In the genomic region with DNA sequence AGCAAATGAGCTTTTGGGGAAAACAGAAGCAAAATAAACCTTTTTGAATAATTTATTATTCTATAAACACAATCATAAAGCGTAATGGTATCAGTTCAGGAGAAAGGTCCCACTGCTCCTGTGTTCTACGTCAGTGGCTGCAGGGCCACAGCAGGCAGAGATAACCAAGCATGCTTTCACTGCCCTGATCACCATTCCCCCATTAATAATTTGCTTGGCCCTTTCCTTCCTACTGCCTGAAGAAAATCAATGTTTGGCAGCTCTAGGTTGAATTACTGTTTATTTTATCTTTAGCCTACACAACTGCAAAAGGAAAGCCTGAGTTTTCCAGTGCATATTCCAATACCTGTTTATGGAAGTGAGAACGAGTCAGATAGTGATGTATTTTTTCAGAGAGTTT, we compare ENCODE assay signal across 20 cellular contexts.
DNase-seq lines count a peak whose midpoint lies in the region; ATAC-seq, FAIRE-seq and TF ChIP-seq lines count a peak whose summit lies in the region.
"Had no signal": no experiment of that assay in that cellular context is flagged by ENCODE, and none has a peak within 500 bp of the region (broad histone marks: within the 10 kb centered on the region; RNA-seq: fewer than 3 reads in every experiment).

No MANE protein-coding gene starts in this region.

- in situ Hi-C loops in HepG2 (cut with HindIII; ENCODE audit: extremely low pct_ligation_motif_present, low pct_unique_long_range_greater_than_20kb), result no loop called here

- H3K36me3 ChIP-seq in liver (ENCODE audit: control insufficient read depth in 4 of 4, insufficient read depth in 3 of 4, low read depth in 1 of 4, low read length in 3 of 4) (no peaks in the 10 kb centered on the region), HepG2 (replicated peaks in 1 of 2; ENCODE audit: control insufficient read depth in 1 of 2, insufficient read depth in 2 of 2, low read length in 2 of 2) (no peaks in the 10 kb centered on the region)
- H3K36me3 ChIP-seq: HAP-1 had no signal

- no peak for FAIRE-seq in HepG2 (lab: Jason Lieb, UNC)
- FAIRE-seq: GM12891, GM19239, K562 had no signal

- TF ChIP-seq CTCF in liver (IDR thresholded peaks at IDR 0.05; ENCODE audit: low read depth, low read length, missing input control) (no peak), HepG2 (CRISPR knock-in tag; IDR thresholded peaks at IDR 0.05) (no peak), nephron (IDR thresholded peaks at IDR 0.05; ENCODE audit: unreplicated experiment in 3 of 3) (no peak)

- no TSS peak for BruUV-seq in HepG2 (replicated peaks; lab: Mats Ljungman, UMichigan)

- peak overlapping the region; percentile 41 to 44 for H3K27ac ChIP-seq in liver (ENCODE audit: low read depth in 1 of 2, low read length in 2 of 2)
- H3K27ac ChIP-seq in HepG2 (ENCODE audit: extremely low read length, insufficient read depth, low read length), result no peak overlapping the region
- H3K27ac ChIP-seq: GM23248 had no signal

- H4K20me1 ChIP-seq in HepG2 (ENCODE audit: insufficient read depth, low read length), result no peaks in the 10 kb centered on the region
- H4K20me1 ChIP-seq: BLaER1 treated with 17β-estradiol and CSF1 and Interleukin-3, amounts not matched to agents 10 nM and 100 nM had no signal

- H2AFZ ChIP-seq in HepG2 (ENCODE audit: low read length), result no peak overlapping the region
- H2AFZ ChIP-seq: GM23248 had no signal

- H3K4me2 ChIP-seq in HepG2 (ENCODE audit: low read depth, low read length), result no peak overlapping the region

- no peaks in the 10 kb centered on the region for H3K79me2 ChIP-seq in HepG2 (ENCODE audit: insufficient read depth, low read length)

- peaks cover 3 to 16% (median 15%) of the 10 kb centered on the region in 4 donors for H3K4me1 ChIP-seq in liver (ENCODE audit: control insufficient read depth in 4 of 4, insufficient read depth in 4 of 4, low read length in 3 of 4)
- H3K4me1 ChIP-seq in HepG2 (ENCODE audit: insufficient read depth, low read length), result no peaks in the 10 kb centered on the region
- H3K4me1 ChIP-seq: HAP-1 had no signal

- H3K36me3 Mint-ChIP-seq in nephron (ENCODE audit: low read depth), result peaks cover 4% of the 10 kb centered on the region
- no peaks in the 10 kb centered on the region for H3K36me3 Mint-ChIP-seq in activated CD4-positive, alpha-beta memory T cell treated with anti-CD3 and anti-CD28 coated beads, Interleukin-2, amount 10 ng/mL, durations not matched to agents 7 days and 5 days (ENCODE audit: low read depth)
- H3K36me3 Mint-ChIP-seq: CD8-positive, alpha-beta T cell had no signal

- peak overlapping the region in 2 of 3 experiments; percentile 5 to 79 for H3K27ac Mint-ChIP-seq in nephron
- no peak overlapping the region for H3K27ac Mint-ChIP-seq in activated CD4-positive, alpha-beta memory T cell treated with anti-CD3 and anti-CD28 coated beads, Interleukin-2, amount 10 ng/mL, durations not matched to agents 7 days and 5 days
- H3K27ac Mint-ChIP-seq: CD8-positive, alpha-beta T cell had no signal

- intact Hi-C loops in HepG2 (cut with micrococcal nuclease; ENCODE audit: unreplicated experiment), result no loop called here

- H3K27me3 ChIP-seq in liver (ENCODE audit: control insufficient read depth in 4 of 4, insufficient read depth in 4 of 4, low read length in 3 of 4) (no peaks in the 10 kb centered on the region), HepG2 (ENCODE audit: control insufficient read depth in 1 of 2, insufficient read depth in 2 of 2, low read length in 2 of 2) (no peaks in the 10 kb centered on the region)
- H3K27me3 ChIP-seq: BLaER1 treated with 17β-estradiol and CSF1 and Interleukin-3, amounts not matched to agents 10 nM and 100 nM had no signal

- CTCF ChIA-PET in HepG2 (lab: Yijun Ruan, JAX; ENCODE audit: low intra/inter-chr PET ratio, low total read pairs), result no interaction called here
- CTCF ChIA-PET in activated CD4-positive, alpha-beta memory T cell treated with anti-CD3 and anti-CD28 coated beads, Interleukin-2, amount 10 ng/mL, durations not matched to agents 7 days and 5 days (lab: Charles Lee), result no interaction called here

- TF ChIP-seq RAD21 in liver (IDR thresholded peaks at IDR 0.05), result peak; percentile 27 to 40
- TF ChIP-seq RAD21 in HepG2 (CRISPR knock-in tag; IDR thresholded peaks at IDR 0.05), result no peak

- no peaks in the 10 kb centered on the region for H3K27me3 Mint-ChIP-seq in nephron (ENCODE audit: low read depth)
- no peaks in the 10 kb centered on the region for H3K27me3 Mint-ChIP-seq in activated CD4-positive, alpha-beta memory T cell treated with anti-CD3 and anti-CD28 coated beads, Interleukin-2, amount 10 ng/mL, durations not matched to agents 7 days and 5 days

- WGBS in liver, result 20% methylated on average over 3 of the region's 3 CpGs
- WGBS in HepG2 (ENCODE audit: low lambda C conversion rate), result 13% methylated on average over 3 of the region's 3 CpGs

- TF ChIP-seq POLR2A in HepG2 (IDR thresholded peaks at IDR 0.05; ENCODE audit: insufficient read depth in 1 of 2, low read depth in 2 of 2, low read length in 2 of 2), result no peak

- H3K9ac ChIP-seq in liver (ENCODE audit: low read depth in 1 of 2, low read length in 2 of 2), result no peak overlapping the region
- no peak overlapping the region for H3K9ac ChIP-seq in HepG2 (ENCODE audit: insufficient read depth, low read depth, low read length)
- H3K9ac ChIP-seq: BLaER1 treated with 17β-estradiol and CSF1 and Interleukin-3, amounts not matched to agents 10 nM and 100 nM; GM23248 had no signal

- ATAC-seq in HepG2, result no peak
- ATAC-seq in GM19463 (IDR thresholded peaks at IDR 0.05; ENCODE audit: unreplicated experiment), result no peak
- ATAC-seq in HG03025 (IDR thresholded peaks at IDR 0.05; ENCODE audit: low FRiP score, unreplicated experiment), result no peak
- ATAC-seq in HG02763 (IDR thresholded peaks at IDR 0.05; ENCODE audit: unreplicated experiment), result no peak
- ATAC-seq: CD8-positive, alpha-beta T cell; K562 had no signal

- DNase-seq in HepG2 (ENCODE audit: low spot score) (no peak), left kidney (ENCODE audit: low read depth, low spot score) (peak; percentile 29)
- no peak for DNase-seq in activated CD4-positive, alpha-beta memory T cell treated with anti-CD3 and anti-CD28 coated beads, Interleukin-2, amount 10 ng/mL, durations not matched to agents 7 days and 5 days
- DNase-seq: 8988T; CD8-positive, alpha-beta T cell; DMS 273 treated with DMSO at 0.1 percent for 48 hours; DMS53; DND-41; EL; GM23248 had no signal

- H3K4me3 Mint-ChIP-seq in nephron, result no peak overlapping the region
- H3K4me3 Mint-ChIP-seq in activated CD4-positive, alpha-beta memory T cell treated with anti-CD3 and anti-CD28 coated beads, Interleukin-2, amount 10 ng/mL, durations not matched to agents 7 days and 5 days, result no peak overlapping the region
- H3K4me3 Mint-ChIP-seq: CD8-positive, alpha-beta T cell had no signal

- TF ChIP-seq EP300 in HepG2 (IDR thresholded peaks at IDR 0.05; ENCODE audit: low read depth in 2 of 2, low read length in 2 of 2), result no peak
- TF ChIP-seq EP300 in HepG2 (CRISPR knock-in tag; IDR thresholded peaks at IDR 0.05; ENCODE audit: borderline replicate concordance), result no peak

- H3K9me3 Mint-ChIP-seq in nephron, result no peaks in the 10 kb centered on the region
- no peaks in the 10 kb centered on the region for H3K9me3 Mint-ChIP-seq in activated CD4-positive, alpha-beta memory T cell treated with anti-CD3 and anti-CD28 coated beads, Interleukin-2, amount 10 ng/mL, durations not matched to agents 7 days and 5 days

- H3K4me1 Mint-ChIP-seq in nephron, result peaks cover 20% of the 10 kb centered on the region
- no peaks in the 10 kb centered on the region for H3K4me1 Mint-ChIP-seq in activated CD4-positive, alpha-beta memory T cell treated with anti-CD3 and anti-CD28 coated beads, Interleukin-2, amount 10 ng/mL, durations not matched to agents 7 days and 5 days

- H3K9me3 ChIP-seq in liver (ENCODE audit: control insufficient read depth in 4 of 4, low read length in 3 of 4) (no peaks in the 10 kb centered on the region), HepG2 (ENCODE audit: low read length) (peaks cover 78% of the 10 kb centered on the region)
- H3K9me3 ChIP-seq: HAP-1 had no signal

- H3K4me3 ChIP-seq in liver (ENCODE audit: low read depth in 1 of 3, low read length in 3 of 3) (peak overlapping the region in 1 of 3 donors; percentile 1), HepG2 (replicated peaks in 1 of 3; ENCODE audit: insufficient read depth in 1 of 3, low read depth in 2 of 3, low read length in 3 of 3) (no peak overlapping the region)
- H3K4me3 ChIP-seq: BLaER1 treated with 17β-estradiol and CSF1 and Interleukin-3, amounts not matched to agents 10 nM and 100 nM; GM23248; HAP-1; K562 had no signal

- POLR2A ChIA-PET in HepG2 (lab: Yijun Ruan, JAX), result no interaction called here
- POLR2A ChIA-PET in activated CD4-positive, alpha-beta memory T cell treated with anti-CD3 and anti-CD28 coated beads, Interleukin-2, amount 10 ng/mL, durations not matched to agents 7 days and 5 days (lab: Charles Lee), result no interaction called here

TF ChIP-seq in liver, 16 proteins besides CTCF, POLR2A, EP300 and RAD21 (continues in another document):
- TF ChIP-seq, protein P1, sequence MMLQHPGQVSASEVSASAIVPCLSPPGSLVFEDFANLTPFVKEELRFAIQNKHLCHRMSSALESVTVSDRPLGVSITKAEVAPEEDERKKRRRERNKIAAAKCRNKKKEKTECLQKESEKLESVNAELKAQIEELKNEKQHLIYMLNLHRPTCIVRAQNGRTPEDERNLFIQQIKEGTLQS (IDR thresholded peaks at IDR 0.05), result no peak
- TF ChIP-seq YY1 (IDR thresholded peaks at IDR 0.05), result peak; percentile 92
- peak; percentile 47 for TF ChIP-seq SP1 (IDR thresholded peaks at IDR 0.05)
- no peak for TF ChIP-seq TAF1 (conservative IDR thresholded peaks at IDR 0.05)
- TF ChIP-seq JUND (IDR thresholded peaks at IDR 0.05), result peak in 1 of 2 donors; percentile 80
- peak in 1 of 2 donors; percentile 36 for TF ChIP-seq EGR1 (IDR thresholded peaks at IDR 0.05; ENCODE audit: low read depth in 2 of 2)
- TF ChIP-seq HNF4G (IDR thresholded peaks at IDR 0.05), result no peak

TF ChIP-seq in HepG2, 621 proteins besides CTCF, POLR2A, EP300 and RAD21 (continues in another document):
- TF ChIP-seq ZNF605 (CRISPR knock-in tag; IDR thresholded peaks at IDR 0.05) (no peak), ZNF160 (CRISPR knock-in tag; IDR thresholded peaks at IDR 0.05) (no peak), ZBTB21 (CRISPR knock-in tag; IDR thresholded peaks at IDR 0.05) (no peak), ZNF547 (CRISPR knock-in tag; IDR thresholded peaks at IDR 0.05) (no peak), ZNF143 (CRISPR knock-in tag; IDR thresholded peaks at IDR 0.05) (no peak), ZFAT (CRISPR knock-in tag; conservative IDR thresholded peaks at IDR 0.05) (no peak), GATAD1 (CRISPR knock-in tag; IDR thresholded peaks at IDR 0.05) (no peak), ZNF264 (CRISPR knock-in tag; IDR thresholded peaks at IDR 0.05) (no peak), SKI (IDR thresholded peaks at IDR 0.05; ENCODE audit: partially characterized antibody) (no peak), PRPF4 (IDR thresholded peaks at IDR 0.05; ENCODE audit: low read depth, low read length, poor library complexity, severe bottlenecking) (no peak)
